In the genomic region with DNA sequence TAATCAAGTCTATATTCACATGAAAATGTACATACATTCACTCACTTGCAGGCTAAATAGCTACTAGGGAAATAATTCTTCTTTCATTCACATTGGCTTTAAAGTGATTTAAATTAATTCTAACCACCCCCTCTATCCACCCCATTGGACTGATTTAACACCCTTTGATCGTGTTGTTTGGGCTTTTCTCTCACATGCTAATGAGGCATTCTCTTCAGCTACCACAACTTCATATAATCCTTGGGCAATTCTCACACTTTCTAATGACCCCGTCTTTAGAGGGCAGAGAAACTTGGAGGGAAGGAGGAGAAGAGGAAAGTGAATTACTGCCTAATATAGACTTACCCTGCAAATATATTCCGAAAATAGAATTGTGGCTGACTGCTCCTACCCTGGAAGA, we compare ENCODE assay signal across 17 cellular contexts.
DNase-seq lines count a peak whose midpoint lies in the region; ATAC-seq lines count a peak whose summit lies in the region.
"Had no signal": no experiment of that assay in that cellular context is flagged by ENCODE, and none has a peak within 500 bp of the region (broad histone marks: within the 10 kb centered on the region; RNA-seq: fewer than 3 reads in every experiment).

No MANE protein-coding gene starts in this region.

- H3K9me3 ChIP-seq in HUES48 (ENCODE audit: control insufficient read depth, insufficient read depth, low read length) = no peaks in the 10 kb centered on the region
- H3K9me3 ChIP-seq: BLaER1, Caco-2 had no signal

- H3K9ac ChIP-seq in HUES48 (ENCODE audit: low read depth, low read length) = no peak overlapping the region
- H3K9ac ChIP-seq: BLaER1 had no signal

- no peaks in the 10 kb centered on the region for H3K36me3 ChIP-seq in HUES48 (ENCODE audit: control insufficient read depth, insufficient read depth, low read length)
- H3K36me3 ChIP-seq: BLaER1 had no signal

- ATAC-seq in HG03108 (IDR thresholded peaks at IDR 0.05; ENCODE audit: unreplicated experiment) = no peak

- H3K27me3 ChIP-seq in HUES48 (ENCODE audit: control insufficient read depth, insufficient read depth, low read length) = no peaks in the 10 kb centered on the region
- H3K27me3 ChIP-seq: BLaER1 had no signal

- DNase-seq in caudate nucleus (lab: John Stamatoyannopoulos, UW) (peak in 1 of 61 donors; percentile 7), iPS-NIHi7 (ENCODE audit: extremely low spot score) (peak; percentile 14), superior temporal gyrus (ENCODE audit: extremely low spot score) (peak; percentile 26), kidney glomerular epithelial cell (lab: John Stamatoyannopoulos, UW) (no peak), NCI-H1092 treated with DMSO at 0.1 percent for 48 hours (lab: John Stamatoyannopoulos, UW) (no peak)
- no peak for DNase-seq in activated CD4-positive, alpha-beta T cell treated with anti-CD3 and anti-CD28 coated beads for 48 hours
- DNase-seq: 8988T; AML-193; Caco-2; CD8-positive, alpha-beta memory T cell; GF-D8; HCEC 1CT; HFFc6 had no signal

- peak overlapping the region; percentile 48 for H3K27ac ChIP-seq in HUES48 (ENCODE audit: low read depth, low read length)
- peak overlapping the region; percentile 98 for H3K27ac ChIP-seq in caudate nucleus (ENCODE audit: low read depth, low read length)
- H3K27ac ChIP-seq: BLaER1, HL-60 had no signal

- H3K4me3 ChIP-seq in HUES48 (ENCODE audit: low read depth, low read length) = no peak overlapping the region
- H3K4me3 ChIP-seq: BLaER1 had no signal

- H3K4me1 ChIP-seq in HUES48 (ENCODE audit: control insufficient read depth, insufficient read depth, low read length) = peaks cover 18% of the 10 kb centered on the region
- H3K4me1 ChIP-seq: BLaER1 had no signal

Comparison
In these comparisons a context has a peak if more than half of its experiments do, and no peak if none do; other contexts are left out.
1. DNase-seq: peak in iPS-NIHi7 (single experiment) and superior temporal gyrus (single experiment); none in kidney glomerular epithelial cell (single experiment), NCI-H1092 treated with DMSO at 0.1 percent for 48 hours (single experiment) and activated CD4-positive, alpha-beta T cell treated with anti-CD3 and anti-CD28 coated beads for 48 hours (single experiment).